In the genomic region with DNA sequence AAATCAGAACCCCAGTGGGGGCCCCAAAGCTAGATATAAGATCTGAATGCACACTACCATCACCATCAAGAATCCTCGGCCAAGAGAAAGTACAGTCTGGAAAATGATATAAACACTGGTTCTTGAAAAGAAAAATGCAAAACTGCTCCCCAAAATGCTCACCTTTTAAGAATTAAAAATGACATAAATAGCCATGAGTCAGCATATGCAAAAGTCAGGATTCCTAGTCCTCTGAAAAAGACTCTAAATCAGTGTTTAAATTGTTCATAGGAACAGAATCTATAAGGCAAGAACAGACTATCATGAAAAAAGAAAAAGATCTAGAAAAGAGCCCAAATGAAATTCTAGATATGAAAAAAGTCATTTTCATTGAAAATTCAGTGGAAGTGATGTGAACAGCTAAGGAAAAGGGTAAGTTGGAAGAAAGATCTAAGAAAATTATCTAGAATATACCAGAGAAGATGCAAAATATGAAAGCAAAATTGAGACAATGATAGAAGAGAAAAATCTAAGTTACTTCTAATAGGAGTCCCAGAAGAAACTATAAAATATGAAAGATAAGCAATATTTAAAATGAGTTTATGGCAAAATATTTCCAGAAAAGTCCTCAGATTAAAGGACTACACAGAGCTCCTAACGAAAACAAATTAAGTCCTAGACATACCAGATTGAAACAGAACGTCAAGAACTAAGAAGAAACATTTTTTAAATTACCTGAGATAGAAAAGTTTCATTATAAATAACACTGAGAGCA, we compare ENCODE assay signal across 1 cellular context.
TF ChIP-seq lines count a peak whose summit lies in the region.

No MANE protein-coding gene starts in this region.

TF ChIP-seq in HepG2, 621 proteins besides CTCF, POLR2A, EP300 and RAD21:
- TF ChIP-seq POLR2G (IDR thresholded peaks at IDR 0.05; ENCODE audit: low read depth, low read length) (0 out of 2 replicates have a peak, but pooled peaks have one; percentile 7), MAFF (IDR thresholded peaks at IDR 0.05; ENCODE audit: low read depth, low read length) (peak; percentile 81), TEAD3 (CRISPR knock-in tag; optimal IDR thresholded peaks at IDR 0.05; ENCODE audit: borderline replicate concordance) (no peak), NFE2L2 (IDR thresholded peaks at IDR 0.05; ENCODE audit: low read length) (0 out of 2 replicates have a peak, but pooled peaks have one; percentile 25), MAFK (conservative IDR thresholded peaks at IDR 0.05 in 1 of 2, IDR thresholded peaks at IDR 0.05 in 1 of 2; ENCODE audit: low read length in 2 of 2) (peak; percentile 77 to 89)
- TF ChIP-seq, protein P1, sequence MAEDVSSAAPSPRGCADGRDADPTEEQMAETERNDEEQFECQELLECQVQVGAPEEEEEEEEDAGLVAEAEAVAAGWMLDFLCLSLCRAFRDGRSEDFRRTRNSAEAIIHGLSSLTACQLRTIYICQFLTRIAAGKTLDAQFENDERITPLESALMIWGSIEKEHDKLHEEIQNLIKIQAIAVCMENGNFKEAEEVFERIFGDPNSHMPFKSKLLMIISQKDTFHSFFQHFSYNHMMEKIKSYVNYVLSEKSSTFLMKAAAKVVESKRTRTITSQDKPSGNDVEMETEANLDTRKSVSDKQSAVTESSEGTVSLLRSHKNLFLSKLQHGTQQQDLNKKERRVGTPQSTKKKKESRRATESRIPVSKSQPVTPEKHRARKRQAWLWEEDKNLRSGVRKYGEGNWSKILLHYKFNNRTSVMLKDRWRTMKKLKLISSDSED (CRISPR knock-in tag; IDR thresholded peaks at IDR 0.05): no peak
